In genomic region chr6:112015725-112016124, GRCh38 we compare ENCODE assay signal across 24 cellular contexts. TPM values are rescaled to one million over a fixed set of nuclear protein-coding genes. Genes with fewer than 3 reads are reported as not detected.
DNase-seq lines count a peak whose midpoint lies in the region; ATAC-seq and TF ChIP-seq lines count a peak whose summit lies in the region.
"Had no signal": no experiment of that assay in that cellular context is flagged by ENCODE, and none has a peak within 500 bp of the region (broad histone marks: within the 10 kb centered on the region; RNA-seq: fewer than 3 reads in every experiment).

No MANE protein-coding gene starts in this region.

- no peak for DNase-seq in right cardiac atrium
- no peak for DNase-seq in cardiac septum (ENCODE audit: low spot score)
- DNase-seq in activated T-helper 2 cell treated with anti-CD3 and anti-CD28 coated beads, Interferon-gamma antibody, Interleukin-2, Interleukin-4, amounts not matched to agents 10 μg/mL and 5 μg/mL and 100 μg/mL, durations not matched to agents 14 hours and 24 hours and 36 hours (ENCODE audit: low spot score): no peak
- DNase-seq in neural crest cell (ENCODE audit: low read depth, low spot score): no peak
- DNase-seq in spleen: no peak
- DNase-seq: activated CD8-positive, alpha-beta memory T cell treated with anti-CD3 and anti-CD28 coated beads, Interleukin-2, amount 50 U/mL, for 4 hours; COR-L47; EL; esophagus squamous epithelium; head of caudate nucleus; immature natural killer cell; naive B cell; NCI-H1092 treated with DMSO at 0.1 percent for 48 hours; OCI-M1; substantia nigra; T-helper 9 cell had no signal

- H3K27me3 Mint-ChIP-seq in activated T-helper 2 cell treated with anti-CD3 and anti-CD28 coated beads, Interferon-gamma antibody, Interleukin-2, Interleukin-4, amounts not matched to agents 10 μg/mL and 5 μg/mL and 100 μg/mL, durations not matched to agents 14 hours and 24 hours and 36 hours (ENCODE audit: low read depth): no peaks in the 10 kb centered on the region
- no peaks in the 10 kb centered on the region for H3K27me3 Mint-ChIP-seq in neural crest cell (ENCODE audit: low read depth)
- H3K27me3 Mint-ChIP-seq: naive B cell had no signal

- H3K27ac ChIP-seq in right cardiac atrium (ENCODE audit: low read length): peak overlapping the region; percentile 48
- H3K27ac ChIP-seq in spleen: no peak overlapping the region
- H3K27ac ChIP-seq: cardiac muscle cell, KMS-11, parathyroid adenoma had no signal

- no peaks in the 10 kb centered on the region for H3K36me3 ChIP-seq in spleen
- H3K36me3 ChIP-seq: cardiac muscle cell, esophagus squamous epithelium had no signal

- peaks cover 54% of the 10 kb centered on the region for H3K4me1 Mint-ChIP-seq in activated T-helper 2 cell treated with anti-CD3 and anti-CD28 coated beads, Interferon-gamma antibody, Interleukin-2, Interleukin-4, amounts not matched to agents 10 μg/mL and 5 μg/mL and 100 μg/mL, durations not matched to agents 14 hours and 24 hours and 36 hours (ENCODE audit: low read depth)
- H3K4me1 Mint-ChIP-seq in neural crest cell: peaks cover 41% of the 10 kb centered on the region
- H3K4me1 Mint-ChIP-seq: immature natural killer cell, naive B cell had no signal

- H3K4me1 ChIP-seq in right cardiac atrium (ENCODE audit: control insufficient read depth, insufficient read depth, low read length): peaks cover 5% of the 10 kb centered on the region
- H3K4me1 ChIP-seq in spleen: peaks cover 0 to 5% (median 0%) of the 10 kb centered on the region in 6 donors
- H3K4me1 ChIP-seq: parathyroid adenoma had no signal

- intact Hi-C loops in right cardiac atrium (cut with DNase I) (no loop called here), cardiac septum (cut with DNase I) (no loop called here), spleen (cut with DNase I; ENCODE audit: low total_unique reads) (no loop called here)
- intact Hi-C loops in activated T-helper 2 cell treated with anti-CD3 and anti-CD28 coated beads, Interferon-gamma antibody, Interleukin-2, Interleukin-4, amounts not matched to agents 10 μg/mL and 5 μg/mL and 100 μg/mL, durations not matched to agents 14 hours and 24 hours and 36 hours (cut with micrococcal nuclease): loop anchor here (1.0 to 5.0 kb wide), 3 partner anchors 13 to 253 kb away; no protein-coding TSS in a partner anchor

- ATAC-seq in right cardiac atrium: no peak
- ATAC-seq in GM18502 (IDR thresholded peaks at IDR 0.05; ENCODE audit: poor library complexity, unreplicated experiment): no peak
- ATAC-seq in GM21447 (IDR thresholded peaks at IDR 0.05; ENCODE audit: unreplicated experiment): no peak

- no peak for TF ChIP-seq POLR2A in spleen (IDR thresholded peaks at IDR 0.05)

- no peaks in the 10 kb centered on the region for H3K27me3 ChIP-seq in right cardiac atrium (ENCODE audit: control insufficient read depth, insufficient read depth)
- H3K27me3 ChIP-seq in spleen (replicated peaks in 1 of 7): no peaks in the 10 kb centered on the region
- H3K27me3 ChIP-seq: cardiac muscle cell, esophagus squamous epithelium had no signal

- no peak overlapping the region for H3K4me3 ChIP-seq in right cardiac atrium (ENCODE audit: low read length)
- H3K4me3 ChIP-seq in spleen: no peak overlapping the region
- H3K4me3 ChIP-seq: cardiac muscle cell, esophagus squamous epithelium, lung had no signal

- H3K36me3 Mint-ChIP-seq in activated T-helper 2 cell treated with anti-CD3 and anti-CD28 coated beads, Interferon-gamma antibody, Interleukin-2, Interleukin-4, amounts not matched to agents 10 μg/mL and 5 μg/mL and 100 μg/mL, durations not matched to agents 14 hours and 24 hours and 36 hours (ENCODE audit: low read depth): no peaks in the 10 kb centered on the region
- peaks cover 2% of the 10 kb centered on the region for H3K36me3 Mint-ChIP-seq in neural crest cell (ENCODE audit: low read depth)
- H3K36me3 Mint-ChIP-seq: immature natural killer cell, naive B cell had no signal

- H3K4me3 Mint-ChIP-seq in activated T-helper 2 cell treated with anti-CD3 and anti-CD28 coated beads, Interferon-gamma antibody, Interleukin-2, Interleukin-4, amounts not matched to agents 10 μg/mL and 5 μg/mL and 100 μg/mL, durations not matched to agents 14 hours and 24 hours and 36 hours (ENCODE audit: low read depth): peak overlapping the region; percentile 19
- no peak overlapping the region for H3K4me3 Mint-ChIP-seq in neural crest cell
- H3K4me3 Mint-ChIP-seq: immature natural killer cell, naive B cell had no signal

- TF ChIP-seq CTCF in neural crest cell (conservative IDR thresholded peaks at IDR 0.05) (no peak), spleen (IDR thresholded peaks at IDR 0.05 in 8 of 11, conservative IDR thresholded peaks at IDR 0.05 in 3 of 11) (no peak)

- H3K27ac Mint-ChIP-seq in activated T-helper 2 cell treated with anti-CD3 and anti-CD28 coated beads, Interferon-gamma antibody, Interleukin-2, Interleukin-4, amounts not matched to agents 10 μg/mL and 5 μg/mL and 100 μg/mL, durations not matched to agents 14 hours and 24 hours and 36 hours: peak overlapping the region; percentile 87
- H3K27ac Mint-ChIP-seq in neural crest cell (ENCODE audit: unreplicated experiment): peak overlapping the region; percentile 1
- H3K27ac Mint-ChIP-seq: immature natural killer cell had no signal

- WGBS in right cardiac atrium: 96% methylated on average over 5 of the region's 5 CpGs
- 93 to 97% (median 96%) methylated on average over 5 of the region's 5 CpGs for WGBS in spleen, 5 donors

- H3K9me3 ChIP-seq in right cardiac atrium (ENCODE audit: control insufficient read depth, low read length) (no peaks in the 10 kb centered on the region), spleen (no peaks in the 10 kb centered on the region)
- H3K9me3 ChIP-seq: esophagus squamous epithelium had no signal

- H3K9me3 Mint-ChIP-seq in activated T-helper 2 cell treated with anti-CD3 and anti-CD28 coated beads, Interferon-gamma antibody, Interleukin-2, Interleukin-4, amounts not matched to agents 10 μg/mL and 5 μg/mL and 100 μg/mL, durations not matched to agents 14 hours and 24 hours and 36 hours: no peaks in the 10 kb centered on the region
- H3K9me3 Mint-ChIP-seq in neural crest cell: no peaks in the 10 kb centered on the region
- H3K9me3 Mint-ChIP-seq: immature natural killer cell, naive B cell had no signal

RNA-seq across cellular contexts. Expression of gene CCN6, which starts 38.2 kb away (rescaled TPM):
- not detected for total RNA-seq in right cardiac atrium
- polyA plus RNA-seq in right cardiac atrium: not detected
- total RNA-seq in cardiac septum: not detected
- total RNA-seq in activated T-helper 2 cell treated with anti-CD3 and anti-CD28 coated beads, Interferon-gamma antibody, Interleukin-2, Interleukin-4, amounts not matched to agents 10 μg/mL and 5 μg/mL and 100 μg/mL, durations not matched to agents 14 hours and 24 hours and 36 hours: 0.34 TPM in 1 of 2 replicates, not detected in the other
- not detected in 2 replicates for total RNA-seq in neural crest cell
- not detected for total RNA-seq in spleen
- under 1 TPM in 1 of 3 donors, not detected in 2; 0.03 TPM for polyA plus RNA-seq in spleen
- total RNA-seq: cardiac muscle cell, lung, SK-MEL-5 had no signal
- polyA plus RNA-seq: adipose tissue, immature natural killer cell, lung had no signal
